8 cellular contexts compared by ENCODE assay signal in genomic region chr14:92040431-92041040, GRCh38. TPM values are rescaled to one million over a fixed set of nuclear protein-coding genes. Genes with fewer than 3 reads are reported as not detected.
DNase-seq lines count a peak whose midpoint lies in the region; ATAC-seq, FAIRE-seq and TF ChIP-seq lines count a peak whose summit lies in the region.

No MANE protein-coding gene starts in this region.

- H3K79me1 ChIP-seq in mesenchymal stem cell (replicated peaks; ENCODE audit: low read length, poor library complexity, severe bottlenecking), result peaks cover 26% of the 10 kb centered on the region

- no peaks in the 10 kb centered on the region for H3K9me3 ChIP-seq in SK-N-SH
- H3K9me3 ChIP-seq in effector memory CD4-positive, alpha-beta T cell (ENCODE audit: control insufficient read depth, low read length), result no peaks in the 10 kb centered on the region
- H3K9me3 ChIP-seq in mesenchymal stem cell (ENCODE audit: control insufficient read depth, low read length), result no peaks in the 10 kb centered on the region
- no peaks in the 10 kb centered on the region for H3K9me3 ChIP-seq in thyroid gland

- H2BK12ac ChIP-seq in mesenchymal stem cell (ENCODE audit: low read length in 2 of 2), result no peak overlapping the region

- peak overlapping the region; percentile 39 for H4K8ac ChIP-seq in mesenchymal stem cell (ENCODE audit: low read length)

- peak overlapping the region; percentile 80 for H2AFZ ChIP-seq in SK-N-SH (ENCODE audit: low read depth)
- peak overlapping the region; percentile 72 for H2AFZ ChIP-seq in mesenchymal stem cell (ENCODE audit: low read depth, low read length)

- no peaks in the 10 kb centered on the region for H3K9me2 ChIP-seq in SK-N-SH

- ATAC-seq in GM18867 (IDR thresholded peaks at IDR 0.05; ENCODE audit: unreplicated experiment), result peak; percentile 17

- TF ChIP-seq CTCF in SK-N-SH (IDR thresholded peaks at IDR 0.05), result no peak
- no peak for TF ChIP-seq CTCF in thyroid gland (IDR thresholded peaks at IDR 0.05)

- no peak overlapping the region for H2BK120ac ChIP-seq in mesenchymal stem cell (ENCODE audit: low read depth, low read length)

- POLR2A ChIA-PET in SK-N-SH (lab: Yijun Ruan, JAX), result interaction anchor here (1.5 to 2.2 kb wide), 4 partner anchors 15 to 81 kb away, joined by 5 to 13 read pairs (median 6); partner anchors contain the start of genes ATXN3, CPSF2 and NDUFB1

- H3K36me3 ChIP-seq in SK-N-SH (replicated peaks in 1 of 2; ENCODE audit: control insufficient read depth in 1 of 2, insufficient read depth in 2 of 2, low read length in 1 of 2) (peaks cover 0 to 10% of the 10 kb centered on the region in 2 experiments), mesenchymal stem cell (ENCODE audit: control insufficient read depth in 1 of 2, insufficient read depth in 2 of 2, low read depth in 1 of 2, low read length in 2 of 2) (peaks cover 0 to 23% of the 10 kb centered on the region in 2 experiments), thyroid gland (no peaks in the 10 kb centered on the region)
- H3K36me3 ChIP-seq in effector memory CD4-positive, alpha-beta T cell (ENCODE audit: control insufficient read depth, insufficient read depth, low read length), result no peaks in the 10 kb centered on the region

- no peak overlapping the region for H4K91ac ChIP-seq in mesenchymal stem cell (ENCODE audit: low read length)

- no peak for TF ChIP-seq RAD21 in SK-N-SH (IDR thresholded peaks at IDR 0.05; ENCODE audit: low read length)

- no peak for TF ChIP-seq EP300 in SK-N-SH (IDR thresholded peaks at IDR 0.05; ENCODE audit: borderline replicate concordance in 1 of 2, low read depth in 1 of 2, low read length in 1 of 2)

- H3F3A ChIP-seq in SK-N-SH (replicated peaks; ENCODE audit: insufficient read depth), result peaks cover 8% of the 10 kb centered on the region

- TF ChIP-seq POLR2A in thyroid gland (IDR thresholded peaks at IDR 0.05) (peak in 1 of 2 donors; percentile 21), GM12892 (IDR thresholded peaks at IDR 0.05; ENCODE audit: low read depth, low read length) (no peak)

- H3K4me3 ChIP-seq in SK-N-SH (ENCODE audit: low read depth in 2 of 2, low read length in 1 of 2) (peak overlapping the region; percentile 83 to 92), mesenchymal stem cell (ENCODE audit: insufficient read depth in 1 of 2, low read depth in 1 of 2, low read length in 2 of 2) (peak overlapping the region; percentile 75 to 96), thyroid gland (replicated peaks in 1 of 3) (peak overlapping the region; percentile 73 to 97 (median 95))
- peak overlapping the region; percentile 89 for H3K4me3 ChIP-seq in effector memory CD4-positive, alpha-beta T cell (ENCODE audit: insufficient read depth, low read depth, low read length, poor library complexity, severe bottlenecking)

- no peak overlapping the region for H2BK15ac ChIP-seq in mesenchymal stem cell (ENCODE audit: low read depth, poor library complexity, severe bottlenecking)

- peak overlapping the region; percentile 96 for H3K27ac ChIP-seq in SK-N-SH (ENCODE audit: low read depth in 2 of 2, low read length in 1 of 2)
- H3K27ac ChIP-seq in effector memory CD4-positive, alpha-beta T cell (ENCODE audit: insufficient read depth, low read length, poor library complexity, severe bottlenecking), result peak overlapping the region; percentile 89
- peak overlapping the region; percentile 97 for H3K27ac ChIP-seq in mesenchymal stem cell (ENCODE audit: low read length, poor library complexity, severe bottlenecking)
- H3K27ac ChIP-seq in thyroid gland, result peak overlapping the region; percentile 94 to 97 (median 95)

- no peaks in the 10 kb centered on the region for H3K27me3 ChIP-seq in SK-N-SH (ENCODE audit: insufficient read depth)
- no peaks in the 10 kb centered on the region for H3K27me3 ChIP-seq in effector memory CD4-positive, alpha-beta T cell (replicated peaks; ENCODE audit: control insufficient read depth, insufficient read depth, low read length, poor library complexity, severe bottlenecking)
- no peaks in the 10 kb centered on the region for H3K27me3 ChIP-seq in mesenchymal stem cell (ENCODE audit: control insufficient read depth in 1 of 2, insufficient read depth in 1 of 2, low read length in 2 of 2)
- H3K27me3 ChIP-seq in thyroid gland, result no peaks in the 10 kb centered on the region

- peaks cover 27% of the 10 kb centered on the region for H4K20me1 ChIP-seq in SK-N-SH (ENCODE audit: insufficient read depth)

- no peak overlapping the region for H2AK5ac ChIP-seq in mesenchymal stem cell (ENCODE audit: low read length, severe bottlenecking)

- H3K4ac ChIP-seq in mesenchymal stem cell (ENCODE audit: low read depth in 1 of 2, low read length in 2 of 2), result peak overlapping the region; percentile 20 to 32

- peak overlapping the region; percentile 64 to 67 for H3K18ac ChIP-seq in mesenchymal stem cell (ENCODE audit: low read depth in 1 of 2, low read length in 2 of 2)

- H3K79me2 ChIP-seq in SK-N-SH (ENCODE audit: insufficient read depth), result peaks cover 54% of the 10 kb centered on the region

- intact Hi-C loops in thyroid gland (cut with DNase I), result no loop called here

- DNase-seq in CD1c-positive myeloid dendritic cell (ENCODE audit: extremely low spot score) (peak; percentile 63), KG1 (lab: John Stamatoyannopoulos, UW) (peak; percentile 10), SK-N-SH (peak; percentile 47), mesenchymal stem cell (peak; percentile 46), thyroid gland (peak in 1 of 2 donors; percentile 2), GM12892 (ENCODE audit: insufficient read length) (no peak)
- DNase-seq in effector memory CD4-positive, alpha-beta T cell, result no peak

- H3K23ac ChIP-seq in mesenchymal stem cell (ENCODE audit: low read length in 2 of 2), result no peak overlapping the region

- peak overlapping the region; percentile 94 for H3K9ac ChIP-seq in SK-N-SH
- H3K9ac ChIP-seq in mesenchymal stem cell (ENCODE audit: low read length), result peak overlapping the region; percentile 100

- H2BK5ac ChIP-seq in mesenchymal stem cell (ENCODE audit: low read depth, low read length, poor library complexity, severe bottlenecking), result no peak overlapping the region

- no peak overlapping the region for H3K14ac ChIP-seq in mesenchymal stem cell (ENCODE audit: low read length in 2 of 2)

- 3% methylated on average over 13 of the region's 13 CpGs for WGBS in SK-N-SH (ENCODE audit: low lambda C conversion rate)
- 9% methylated on average over 12 of the region's 13 CpGs for WGBS in mesenchymal stem cell
- 0 to 1% methylated on average over 13 of the region's 13 CpGs for WGBS in thyroid gland, 2 donors

- FAIRE-seq in GM12892 (lab: Jason Lieb, UNC), result no peak

- H3K4me2 ChIP-seq in SK-N-SH (peak overlapping the region; percentile 95), mesenchymal stem cell (ENCODE audit: low read length, poor library complexity, severe bottlenecking) (peak overlapping the region; percentile 87)

- CTCF ChIA-PET in SK-N-SH (lab: Yijun Ruan, JAX), result interaction anchor here (0.9 to 1.7 kb wide), 6 partner anchors 9 to 67 kb away, joined by 3 to 4 read pairs (median 3); partner anchors contain the start of gene ATXN3

- H3K4me1 ChIP-seq in SK-N-SH (ENCODE audit: control insufficient read depth in 1 of 2, insufficient read depth in 2 of 2, low read depth in 1 of 2, low read length in 1 of 2), result peaks cover 7 to 12% of the 10 kb centered on the region in 2 experiments; a peak in 3 of 4 replicates
- H3K4me1 ChIP-seq in effector memory CD4-positive, alpha-beta T cell (ENCODE audit: control insufficient read depth, insufficient read depth, low read length, poor library complexity, severe bottlenecking), result peaks cover 18% of the 10 kb centered on the region
- peaks cover 9% of the 10 kb centered on the region for H3K4me1 ChIP-seq in mesenchymal stem cell (ENCODE audit: control insufficient read depth, insufficient read depth, low read depth, low read length)
- H3K4me1 ChIP-seq in thyroid gland, result peaks cover 13 to 30% of the 10 kb centered on the region in 2 donors

TF ChIP-seq in SK-N-SH, 30 proteins besides CTCF, POLR2A, EP300 and RAD21:
- TF ChIP-seq USF1 (IDR thresholded peaks at IDR 0.05; ENCODE audit: borderline replicate concordance, low read depth) (peak; percentile 60; the same call in 1 of the 2 replicates), USF2 (IDR thresholded peaks at IDR 0.05; ENCODE audit: borderline replicate concordance, low read depth, low read length) (0 out of 2 replicates have a peak, but pooled peaks have one; percentile 16), NFIC (IDR thresholded peaks at IDR 0.05; ENCODE audit: borderline replicate concordance) (no peak)

RNA-seq across cellular contexts. Expression of gene TRIP11, which starts 0.7 kb away (rescaled TPM):
- polyA plus RNA-seq in SK-N-SH (2012; rRNA removed), result 4.6 and 7.2 TPM in 2 replicates
- 7.1 and 7.7 TPM in 2 replicates for polyA plus RNA-seq in SK-N-SH (2012; cell fraction: cytosol; rRNA removed)
- polyA plus RNA-seq in SK-N-SH (2012; cell fraction: nucleus; rRNA removed), result 2.8 and 5.8 TPM in 2 replicates
- 23.5 TPM for polyA plus RNA-seq in mesenchymal stem cell (2013, experiment 1 of 2)
- polyA plus RNA-seq in mesenchymal stem cell (2013, experiment 2 of 2), result 23.5 TPM
- total RNA-seq in thyroid gland, result 10 to 100 TPM; 35.5 to 45.1 (median 41.7) TPM
- polyA plus RNA-seq in GM12892 (2012; ENCODE audit: missing spikeins), result 16.4 TPM

Comparison
In these comparisons a context has a peak if more than half of its experiments do, and no peak if none do; other contexts are left out.
1. DNase-seq: peak in CD1c-positive myeloid dendritic cell (single experiment), KG1 (single experiment), SK-N-SH (single experiment) and mesenchymal stem cell (single experiment); none in effector memory CD4-positive, alpha-beta T cell (0 of 3) and GM12892 (single experiment).
2. Peak in every context shown above with its lines, with median percentiles within 50 percentile points of each other: H3K27ac ChIP-seq and H3K4me3 ChIP-seq.